ENCODE assay signal across 10 cellular contexts in the genomic region with DNA sequence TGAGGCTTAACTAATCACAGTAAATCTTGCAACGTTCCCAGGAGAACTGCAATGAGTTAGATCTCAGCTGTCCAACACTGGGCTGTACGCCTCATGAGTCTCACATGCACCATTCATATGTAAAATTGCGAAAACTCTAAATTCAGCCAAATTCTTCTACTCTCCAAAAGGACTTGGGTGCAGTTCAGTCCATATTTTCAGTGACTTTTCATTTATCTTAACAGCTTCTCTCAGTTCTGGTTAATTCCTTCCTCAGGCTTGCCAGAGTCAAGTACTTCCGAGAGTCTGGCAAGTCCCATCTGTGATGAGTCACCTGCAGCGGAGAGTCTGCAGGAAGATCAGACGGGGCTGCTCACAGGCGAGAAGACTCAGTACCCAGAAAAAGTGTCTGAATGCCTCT. TPM values are rescaled to one million over a fixed set of nuclear protein-coding genes. Genes with fewer than 3 reads are reported as not detected.
DNase-seq lines count a peak whose midpoint lies in the region; ATAC-seq and TF ChIP-seq lines count a peak whose summit lies in the region.
"Had no signal": no experiment of that assay in that cellular context is flagged by ENCODE, and none has a peak within 500 bp of the region (broad histone marks: within the 10 kb centered on the region; RNA-seq: fewer than 3 reads in every experiment).

No MANE protein-coding gene starts in this region.

- DNase-seq in activated CD4-positive, alpha-beta T cell treated with anti-CD3 and anti-CD28 coated beads for 4 hours = peak; percentile 17 to 21
- DNase-seq in activated CD4-positive, alpha-beta T cell treated with anti-CD3 and anti-CD28 coated beads, Interleukin-2, amount 50 U/mL, for 1 hour = no peak
- DNase-seq in RWPE1 (ENCODE audit: low spot score) = peak; percentile 63
- DNase-seq in fibroblast of the conjunctiva (ENCODE audit: low read depth) = peak; percentile 95
- no peak for DNase-seq in NCI-H1105 treated with DMSO at 0.1 percent for 48 hours (lab: John Stamatoyannopoulos, UW)
- DNase-seq in T-helper 2 cell treated with Interferon-gamma antibody and Interleukin-4, amounts not matched to agents 5 μg/mL and 100 μg/mL, for 36 hours (ENCODE audit: low spot score) = no peak

- no peaks in the 10 kb centered on the region for H3K4me1 Mint-ChIP-seq in T-helper 2 cell treated with Interferon-gamma antibody and Interleukin-4, amounts not matched to agents 5 μg/mL and 100 μg/mL, for 36 hours (ENCODE audit: low read depth)
- H3K4me1 Mint-ChIP-seq: CD4-positive, CD25-positive, alpha-beta regulatory T cell had no signal

- CTCF ChIA-PET in RWPE1 (lab: Yijun Ruan, JAX) = no interaction called here

- H3K9me3 Mint-ChIP-seq in T-helper 2 cell treated with Interferon-gamma antibody and Interleukin-4, amounts not matched to agents 5 μg/mL and 100 μg/mL, for 36 hours = no peaks in the 10 kb centered on the region

- H3K4me3 Mint-ChIP-seq in T-helper 2 cell treated with Interferon-gamma antibody and Interleukin-4, amounts not matched to agents 5 μg/mL and 100 μg/mL, for 36 hours = no peak overlapping the region
- H3K4me3 Mint-ChIP-seq: CD4-positive, CD25-positive, alpha-beta regulatory T cell had no signal

- no peak for TF ChIP-seq CTCF in RWPE1 (conservative IDR thresholded peaks at IDR 0.05; ENCODE audit: low read depth)

- H3K9ac ChIP-seq in skeletal muscle tissue (ENCODE audit: low read depth in 1 of 3, low read length in 3 of 3) = no peak overlapping the region

- no peak overlapping the region for H3K4me3 ChIP-seq in skeletal muscle tissue (ENCODE audit: low read length in 3 of 3)
- H3K4me3 ChIP-seq: Peyer's patch had no signal

- H3K27ac ChIP-seq in RWPE1 (no peak overlapping the region), skeletal muscle tissue (ENCODE audit: low read depth, low read length) (peak overlapping the region; percentile 36)

- peaks cover 0 to 7% (median 5%) of the 10 kb centered on the region in 3 donors for H3K4me1 ChIP-seq in skeletal muscle tissue (ENCODE audit: control insufficient read depth in 3 of 3, insufficient read depth in 3 of 3, low read length in 3 of 3)
- H3K4me1 ChIP-seq: Peyer's patch had no signal

- no peaks in the 10 kb centered on the region for H3K36me3 ChIP-seq in skeletal muscle tissue (ENCODE audit: control insufficient read depth in 3 of 3, insufficient read depth in 3 of 3, low read length in 3 of 3)
- H3K36me3 ChIP-seq: Peyer's patch had no signal

- POLR2A ChIA-PET in RWPE1 (lab: Yijun Ruan, JAX; ENCODE audit: low non-redundant PET) = no interaction called here

- no peaks in the 10 kb centered on the region for H3K9me3 ChIP-seq in skeletal muscle tissue (ENCODE audit: control insufficient read depth in 3 of 3, low read length in 3 of 3)
- H3K9me3 ChIP-seq: Peyer's patch had no signal

- ATAC-seq in GM21423 (IDR thresholded peaks at IDR 0.05; ENCODE audit: unreplicated experiment) = no peak

- H3K27ac Mint-ChIP-seq in T-helper 2 cell treated with Interferon-gamma antibody and Interleukin-4, amounts not matched to agents 5 μg/mL and 100 μg/mL, for 36 hours = no peak overlapping the region
- H3K27ac Mint-ChIP-seq: CD4-positive, CD25-positive, alpha-beta regulatory T cell had no signal

- H3K36me3 Mint-ChIP-seq in T-helper 2 cell treated with Interferon-gamma antibody and Interleukin-4, amounts not matched to agents 5 μg/mL and 100 μg/mL, for 36 hours (ENCODE audit: low read depth) = no peaks in the 10 kb centered on the region
- H3K36me3 Mint-ChIP-seq: CD4-positive, CD25-positive, alpha-beta regulatory T cell had no signal

- no peaks in the 10 kb centered on the region for H3K27me3 ChIP-seq in skeletal muscle tissue (ENCODE audit: control insufficient read depth in 3 of 3, insufficient read depth in 3 of 3, low read length in 3 of 3)
- H3K27me3 ChIP-seq: Peyer's patch had no signal

- H3K27me3 Mint-ChIP-seq in T-helper 2 cell treated with Interferon-gamma antibody and Interleukin-4, amounts not matched to agents 5 μg/mL and 100 μg/mL, for 36 hours (ENCODE audit: low read depth) = peaks cover 15% of the 10 kb centered on the region

RNA-seq across cellular contexts. Expression of gene CCDC80, which starts 11.5 kb away (rescaled TPM):
- 25.6 TPM for total RNA-seq in skeletal muscle tissue
- total RNA-seq: CD4-positive, CD25-positive, alpha-beta regulatory T cell had no signal

Comparison
In these comparisons a context has a peak if more than half of its experiments do, and no peak if none do; other contexts are left out.
1. DNase-seq: peak in activated CD4-positive, alpha-beta T cell treated with anti-CD3 and anti-CD28 coated beads for 4 hours (2 of 2), RWPE1 (single experiment) and fibroblast of the conjunctiva (single experiment); none in activated CD4-positive, alpha-beta T cell treated with anti-CD3 and anti-CD28 coated beads, Interleukin-2, amount 50 U/mL, for 1 hour (single experiment), NCI-H1105 treated with DMSO at 0.1 percent for 48 hours (single experiment) and T-helper 2 cell treated with Interferon-gamma antibody and Interleukin-4, amounts not matched to agents 5 μg/mL and 100 μg/mL, for 36 hours (single experiment).